Comparison of ENCODE assay signal across 18 cellular contexts in the genomic region with DNA sequence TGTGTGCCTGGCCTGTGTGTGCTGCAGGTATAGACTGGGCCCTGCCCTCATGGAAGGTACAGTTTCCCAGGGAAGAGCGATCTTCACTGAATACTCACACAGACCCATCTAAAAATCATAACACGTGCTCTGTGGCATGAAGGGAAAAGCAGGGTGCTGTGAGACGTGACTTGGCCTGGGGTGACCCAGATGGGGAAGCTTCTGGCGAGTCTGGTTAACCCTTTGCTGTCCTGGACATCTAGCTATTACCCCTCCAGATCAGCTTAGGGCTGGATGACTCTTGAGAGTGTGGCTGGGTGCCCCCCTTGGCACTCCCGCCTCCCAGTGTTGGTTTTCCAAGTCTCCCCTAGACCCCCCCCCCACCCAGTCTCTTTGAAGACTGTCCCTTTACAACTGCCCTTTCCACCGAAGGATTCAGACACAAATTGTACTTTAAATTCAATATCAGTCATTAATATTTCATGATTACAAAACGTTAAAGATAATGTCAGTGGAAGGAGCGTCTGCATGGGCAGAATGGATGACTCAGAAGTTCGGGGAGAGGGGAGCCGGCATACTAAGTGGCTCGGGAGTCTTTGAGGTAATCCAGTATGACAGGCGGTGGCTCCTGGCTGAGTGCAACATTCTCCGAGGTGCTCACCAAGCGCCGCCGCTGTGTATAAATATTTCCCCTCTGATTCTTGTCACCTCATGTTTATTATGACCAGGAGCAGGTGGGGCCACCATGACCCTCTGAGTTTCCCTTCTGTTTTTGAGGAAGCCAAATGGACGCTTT.
DNase-seq lines count a peak whose midpoint lies in the region; ATAC-seq and TF ChIP-seq lines count a peak whose summit lies in the region.
"Had no signal": no experiment of that assay in that cellular context is flagged by ENCODE, and none has a peak within 500 bp of the region (broad histone marks: within the 10 kb centered on the region; RNA-seq: fewer than 3 reads in every experiment).

No MANE protein-coding gene starts in this region.

- no peaks in the 10 kb centered on the region for H3K79me1 ChIP-seq in neuronal stem cell (ENCODE audit: low read depth, low read length)

- no peak overlapping the region for H2AK5ac ChIP-seq in neuronal stem cell (ENCODE audit: low read depth, low read length)

- no peak overlapping the region for H3K9ac ChIP-seq in neuronal stem cell (ENCODE audit: low read depth, low read length, poor library complexity)

- H3K27me3 ChIP-seq in adrenal gland = peaks cover 4% of the 10 kb centered on the region
- H3K27me3 ChIP-seq in neuronal stem cell (ENCODE audit: control insufficient read depth in 3 of 3, insufficient read depth in 3 of 3, low read depth in 1 of 3, low read length in 3 of 3) = peaks cover 0 to 8% (median 0%) of the 10 kb centered on the region in 3 experiments
- peaks cover 0 to 75% (median 48%) of the 10 kb centered on the region in 7 donors for H3K27me3 ChIP-seq in heart right ventricle

- H2AFZ ChIP-seq in neuronal stem cell (ENCODE audit: low read length) = no peak overlapping the region

- peak in 1 of 2 donors; percentile 12 for TF ChIP-seq POLR2A in adrenal gland (IDR thresholded peaks at IDR 0.05)

- H3K9me3 ChIP-seq in adrenal gland (replicated peaks in 1 of 3) = no peaks in the 10 kb centered on the region
- no peaks in the 10 kb centered on the region for H3K9me3 ChIP-seq in neuronal stem cell (replicated peaks in 1 of 2; ENCODE audit: control insufficient read depth in 2 of 2, insufficient read depth in 1 of 2, low read depth in 1 of 2, low read length in 2 of 2)
- no peaks in the 10 kb centered on the region for H3K9me3 ChIP-seq in heart right ventricle

- DNase-seq in Daoy (ENCODE audit: low read depth) (peak; percentile 47), M059J (ENCODE audit: low read depth) (peak; percentile 54), adrenal gland (peak in 4 of 7 donors; percentile 59 to 84 (median 64)), neuronal stem cell (ENCODE audit: low spot score) (no peak), heart right ventricle (no peak), NCI-H510A treated with DMSO at 0.1 percent for 48 hours (lab: John Stamatoyannopoulos, UW) (no peak)
- DNase-seq: ACHN, AML-193, GF-D8, GOT3, KG1, NCI-H1092, NCI-H1436 treated with DMSO at 0.1 percent for 48 hours, NCI-H2029, NCI-H446, NCI-H69 had no signal

- no peak overlapping the region for H2BK15ac ChIP-seq in neuronal stem cell (ENCODE audit: low read length)

- no peak overlapping the region for H3K27ac ChIP-seq in adrenal gland
- no peak overlapping the region for H3K27ac ChIP-seq in neuronal stem cell (replicated peaks; ENCODE audit: low read length)
- H3K27ac ChIP-seq in heart right ventricle = no peak overlapping the region

- no peak overlapping the region for H4K91ac ChIP-seq in neuronal stem cell (ENCODE audit: low read depth, low read length, poor library complexity)

- no peak overlapping the region for H3K4me2 ChIP-seq in neuronal stem cell (ENCODE audit: insufficient read depth, low read length, poor library complexity, severe bottlenecking)

- no peak overlapping the region for H3K14ac ChIP-seq in neuronal stem cell (ENCODE audit: low read length)

- H3K4me1 ChIP-seq in adrenal gland (replicated peaks in 1 of 2) = peaks cover 0 to 10% of the 10 kb centered on the region in 2 donors
- H3K4me1 ChIP-seq in neuronal stem cell (ENCODE audit: control insufficient read depth in 2 of 2, insufficient read depth in 1 of 2, low read depth in 1 of 2, low read length in 2 of 2) = peaks cover 0 to 21% of the 10 kb centered on the region in 2 donors
- peaks cover 0 to 2% (median 0%) of the 10 kb centered on the region in 9 donors for H3K4me1 ChIP-seq in heart right ventricle

- H2BK5ac ChIP-seq in neuronal stem cell (ENCODE audit: low read length) = no peak overlapping the region

- H3K18ac ChIP-seq in neuronal stem cell (ENCODE audit: low read length) = peak overlapping the region; percentile 5

- H3K23ac ChIP-seq in neuronal stem cell (ENCODE audit: low read depth, low read length, poor library complexity) = no peak overlapping the region

- no peak overlapping the region for H4K8ac ChIP-seq in neuronal stem cell (ENCODE audit: low read depth, low read length)

- H3K4me3 ChIP-seq in adrenal gland (no peak overlapping the region), neuronal stem cell (ENCODE audit: low read length in 2 of 2) (no peak overlapping the region), heart right ventricle (no peak overlapping the region)

- no peaks in the 10 kb centered on the region for H3K36me3 ChIP-seq in adrenal gland (replicated peaks in 1 of 2)
- no peaks in the 10 kb centered on the region for H3K36me3 ChIP-seq in neuronal stem cell (replicated peaks in 1 of 2; ENCODE audit: control insufficient read depth in 2 of 2, insufficient read depth in 2 of 2, low read length in 2 of 2)
- no peaks in the 10 kb centered on the region for H3K36me3 ChIP-seq in heart right ventricle

- 26 to 32% (median 30%) methylated on average over 15 to 17 of the region's 17 CpGs for WGBS in adrenal gland, 4 donors
- WGBS in neuronal stem cell (ENCODE audit: extremely low coverage in 2 of 2, insufficient read length in 2 of 2, insufficient replicate concordance in 1 of 2), 2 donors = no CpG with 5 or more reads among the region's 17 CpGs
- WGBS in heart right ventricle, 2 donors = 49 to 52% methylated on average over 17 of the region's 17 CpGs

- ATAC-seq in heart right ventricle (no peak), HG02938 (IDR thresholded peaks at IDR 0.05; ENCODE audit: unreplicated experiment) (no peak)
- ATAC-seq: Right ventricle myocardium inferior had no signal

- no peak overlapping the region for H3K4ac ChIP-seq in neuronal stem cell (ENCODE audit: low read length)

- no peak for TF ChIP-seq CTCF in adrenal gland (IDR thresholded peaks at IDR 0.05)
- TF ChIP-seq CTCF in heart right ventricle (IDR thresholded peaks at IDR 0.05) = no peak

- intact Hi-C loops in adrenal gland (cut with DNase I) = no loop called here
- intact Hi-C loops in heart right ventricle (cut with DNase I) = no loop called here

- no peak overlapping the region for H2BK120ac ChIP-seq in neuronal stem cell (ENCODE audit: low read depth, low read length)

- no peak overlapping the region for H2BK12ac ChIP-seq in neuronal stem cell (ENCODE audit: low read length)

Comparison
In these comparisons a context has a peak if more than half of its experiments do, and no peak if none do; other contexts are left out.
1. DNase-seq: peak in Daoy (single experiment), M059J (single experiment) and adrenal gland (4 of 7); none in neuronal stem cell (single experiment), heart right ventricle (0 of 2) and NCI-H510A treated with DMSO at 0.1 percent for 48 hours (single experiment).